Comparison of ENCODE assay signal across 25 cellular contexts in the genomic region with DNA sequence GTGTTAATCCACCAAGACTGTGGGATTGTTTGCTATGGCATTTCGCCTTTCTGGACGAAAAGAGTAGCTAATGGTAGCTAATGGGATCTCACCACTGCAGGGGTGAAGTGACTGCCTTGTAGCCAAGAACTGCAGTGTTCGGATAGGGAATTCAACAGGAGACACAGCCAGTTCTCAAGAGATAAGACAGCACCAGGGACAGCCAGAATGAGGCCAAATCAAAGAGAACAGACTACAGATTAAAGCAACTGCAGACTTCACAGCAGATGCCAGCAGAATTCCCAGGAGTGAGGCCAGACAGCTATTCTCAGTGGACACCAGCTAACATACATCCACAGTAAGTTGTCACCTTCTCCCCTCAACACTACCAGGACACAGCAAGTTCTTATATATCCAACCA.
"Had no signal": no experiment of that assay in that cellular context is flagged by ENCODE, and none has a peak within 500 bp of the region (broad histone marks: within the 10 kb centered on the region; RNA-seq: fewer than 3 reads in every experiment).

No MANE protein-coding gene starts in this region.

- H3K36me3 Mint-ChIP-seq: activated naive CD8-positive, alpha-beta T cell treated with anti-CD3 and anti-CD28 coated beads, Interleukin-2, amount 10 ng/mL, durations not matched to agents 7 days and 5 days; natural killer cell; stimulated activated naive B cell treated with anti-CD40 and anti-IgM and Interleukin-4, amounts not matched to agents 10 μg/mL and 1 μg/mL and 100 μg/mL, for 72 hours had no signal

- H3K36me3 ChIP-seq: breast epithelium, esophagus muscularis mucosa, neutrophil, uterus had no signal

- H3K9me3 Mint-ChIP-seq: activated B cell treated with CpG ODN at 0.5 μM for 24 hours; activated naive CD4-positive, alpha-beta T cell treated with anti-CD3 and anti-CD28 coated beads for 36 hours; natural killer cell had no signal

- H3K9me3 ChIP-seq: breast epithelium, esophagus muscularis mucosa, neutrophil, uterus had no signal

- H3K4me3 ChIP-seq: breast epithelium, coronary artery, esophagus muscularis mucosa, uterus had no signal

- H3K27ac Mint-ChIP-seq: activated B cell treated with CpG ODN at 0.5 μM for 24 hours; activated CD4-positive, alpha-beta T cell treated with anti-CD3 and anti-CD28 coated beads for 36 hours; activated naive CD4-positive, alpha-beta T cell treated with anti-CD3 and anti-CD28 coated beads for 36 hours; activated naive CD8-positive, alpha-beta T cell treated with anti-CD3 and anti-CD28 coated beads, Interleukin-2, amount 10 ng/mL, durations not matched to agents 7 days and 5 days; activated T-cell treated with anti-CD3 and anti-CD28 coated beads, Interleukin-2, amount 50 U/mL, for 72 hours; natural killer cell; stimulated activated naive B cell treated with anti-CD40 and anti-IgM and Interleukin-4, amounts not matched to agents 10 μg/mL and 1 μg/mL and 100 μg/mL, for 72 hours had no signal

- H3K27ac ChIP-seq: breast epithelium, esophagus muscularis mucosa, neutrophil, uterus had no signal

- H3K4me1 ChIP-seq: breast epithelium, uterus had no signal

- H3K27me3 Mint-ChIP-seq: activated B cell treated with CpG ODN at 0.5 μM for 24 hours; stimulated activated naive B cell treated with anti-CD40 and anti-IgM and Interleukin-4, amounts not matched to agents 10 μg/mL and 1 μg/mL and 100 μg/mL, for 72 hours had no signal

- DNase-seq: activated B cell treated with CpG ODN at 0.5 μM for 24 hours; activated CD4-positive, alpha-beta T cell treated with anti-CD3 and anti-CD28 coated beads for 36 hours; activated CD4-positive, alpha-beta T cell treated with anti-CD3 and anti-CD28 coated beads, Interleukin-2, amount 50 U/mL, for 48 hours; activated CD8-positive, alpha-beta memory T cell treated with anti-CD3 and anti-CD28 coated beads, Interleukin-2, amount 50 U/mL, for 48 hours; activated effector memory CD4-positive, alpha-beta T cell treated with Interleukin-2 at 50 U/mL for 16 hours; activated naive CD4-positive, alpha-beta T cell treated with anti-CD3 and anti-CD28 coated beads for 36 hours; activated naive CD8-positive, alpha-beta T cell treated with anti-CD3 and anti-CD28 coated beads, Interleukin-2, amount 10 ng/mL, durations not matched to agents 7 days and 5 days; activated T-cell treated with anti-CD3 and anti-CD28 coated beads, Interleukin-2, amount 50 U/mL, for 72 hours; amniotic stem cell; cerebellar nuclear complex; head of caudate nucleus; kidney; mammary epithelial cell; midbrain; natural killer cell; small intestine; stimulated activated CD4-positive, alpha-beta T cell treated with anti-CD3 and anti-CD28 coated beads, Interleukin-2, amount 100 ng/mL, for 24 hours; stimulated activated naive B cell treated with anti-CD40 and anti-IgM and Interleukin-4, amounts not matched to agents 10 μg/mL and 1 μg/mL and 100 μg/mL, for 72 hours; T-helper 9 cell; trophoblast cell; uterus had no signal

- H3K27me3 ChIP-seq: breast epithelium, esophagus muscularis mucosa, neutrophil, uterus had no signal

- H3K4me3 Mint-ChIP-seq: activated B cell treated with CpG ODN at 0.5 μM for 24 hours; activated CD4-positive, alpha-beta T cell treated with anti-CD3 and anti-CD28 coated beads for 36 hours; activated naive CD4-positive, alpha-beta T cell treated with anti-CD3 and anti-CD28 coated beads for 36 hours; activated naive CD8-positive, alpha-beta T cell treated with anti-CD3 and anti-CD28 coated beads, Interleukin-2, amount 10 ng/mL, durations not matched to agents 7 days and 5 days; activated T-cell treated with anti-CD3 and anti-CD28 coated beads, Interleukin-2, amount 50 U/mL, for 72 hours; natural killer cell; stimulated activated naive B cell treated with anti-CD40 and anti-IgM and Interleukin-4, amounts not matched to agents 10 μg/mL and 1 μg/mL and 100 μg/mL, for 72 hours had no signal
